ENCODE assay signal across 19 cellular contexts in genomic region chrX:56623316-56623715, GRCh38. TPM values are rescaled to one million over a fixed set of nuclear protein-coding genes. Genes with fewer than 3 reads are reported as not detected.
DNase-seq lines count a peak whose midpoint lies in the region; ATAC-seq and FAIRE-seq lines count a peak whose summit lies in the region.
"Had no signal": no experiment of that assay in that cellular context is flagged by ENCODE, and none has a peak within 500 bp of the region (broad histone marks: within the 10 kb centered on the region; RNA-seq: fewer than 3 reads in every experiment).

No MANE protein-coding gene starts in this region.

- peak; percentile 86 for FAIRE-seq in colon (lab: Jason Lieb, UNC)
- peak; percentile 33 for FAIRE-seq in islet of Langerhans (lab: Jason Lieb, UNC)
- FAIRE-seq: A204.1, D721Med, G401.6, GM12891, GM19239 had no signal

- ATAC-seq in Right ventricle myocardium inferior: no peak
- ATAC-seq: CD8-positive, alpha-beta T cell had no signal

- no peak for DNase-seq in Right ventricle myocardium inferior (ENCODE audit: missing footprints)
- no peak for DNase-seq in AG08396 (ENCODE audit: low spot score)
- no peak for DNase-seq in NCI-H1092 treated with DMSO at 0.1 percent for 48 hours (lab: John Stamatoyannopoulos, UW)
- DNase-seq: 8988T; ACHN; AML-193; Caco-2; Calu3; CD4-positive, alpha-beta T cell; CD8-positive, alpha-beta T cell; DMS79 treated with DMSO at 0.1 percent for 48 hours; GF-D8 had no signal

- intact Hi-C loops in Right ventricle myocardium inferior (cut with DNase I): no loop called here

RNA-seq across cellular contexts. Expression of gene UBQLN2, which starts 59.9 kb away (rescaled TPM):
- total RNA-seq in Right ventricle myocardium inferior: 29.5 TPM
